Comparison of ENCODE assay signal across 8 cellular contexts in genomic region chr16:80824623-80825364, GRCh38. TPM values are rescaled to one million over a fixed set of nuclear protein-coding genes. Genes with fewer than 3 reads are reported as not detected.
DNase-seq lines count a peak whose midpoint lies in the region; ATAC-seq and TF ChIP-seq lines count a peak whose summit lies in the region.

No MANE protein-coding gene starts in this region.

- H3K9me3 Mint-ChIP-seq in Caco-2 (ENCODE audit: unreplicated experiment) = no peaks in the 10 kb centered on the region
- H3K9me3 Mint-ChIP-seq in MCF 10A (ENCODE audit: unreplicated experiment) = no peaks in the 10 kb centered on the region

- CTCF ChIA-PET in Caco-2 (lab: Charles Lee) = no interaction called here
- CTCF ChIA-PET in MCF 10A (lab: Yijun Ruan, JAX) = interaction anchor here (0.6 to 3.7 kb wide), 27 partner anchors 8 to 1776 kb away, joined by 3 to 21 read pairs (median 3); no protein-coding TSS in a partner anchor

- H3K36me3 ChIP-seq in Caco-2 (ENCODE audit: control insufficient read depth, insufficient read depth, low read length) (no peaks in the 10 kb centered on the region), OCI-LY1 (ENCODE audit: insufficient read depth, low read length) (no peaks in the 10 kb centered on the region)

- no peak overlapping the region for H3K9ac ChIP-seq in OCI-LY1 (ENCODE audit: low read length)

- H3K27me3 Mint-ChIP-seq in Caco-2 (ENCODE audit: insufficient read depth, unreplicated experiment) = peaks cover 10% of the 10 kb centered on the region
- H3K27me3 Mint-ChIP-seq in MCF 10A (ENCODE audit: insufficient read depth, unreplicated experiment) = peaks cover 32% of the 10 kb centered on the region

- H2AFZ ChIP-seq in OCI-LY1 (ENCODE audit: low read length) = no peak overlapping the region

- H3K4me2 ChIP-seq in OCI-LY1 (ENCODE audit: low read length) = no peak overlapping the region

- H3K27me3 ChIP-seq in Caco-2 (replicated peaks; ENCODE audit: control insufficient read depth, insufficient read depth, low read length) (no peaks in the 10 kb centered on the region), OCI-LY1 (ENCODE audit: insufficient read depth, low read length) (no peaks in the 10 kb centered on the region)

- TF ChIP-seq CTCF in Caco-2 (IDR thresholded peaks at IDR 0.05; ENCODE audit: insufficient read depth in 1 of 2, low read depth in 1 of 2, low read length in 1 of 2, severe bottlenecking in 1 of 2, unreplicated experiment in 1 of 2) = peak; percentile 87 to 88
- TF ChIP-seq CTCF in OCI-LY1 (IDR thresholded peaks at IDR 0.05; ENCODE audit: low read length) = peak; percentile 69
- TF ChIP-seq CTCF in MCF 10A (IDR thresholded peaks at IDR 0.05; ENCODE audit: unreplicated experiment) = peak; percentile 73

- H3K4me1 Mint-ChIP-seq in Caco-2 (ENCODE audit: low read depth, unreplicated experiment) = no peaks in the 10 kb centered on the region
- no peaks in the 10 kb centered on the region for H3K4me1 Mint-ChIP-seq in MCF 10A (ENCODE audit: insufficient read depth, unreplicated experiment)

- no peaks in the 10 kb centered on the region for H3K79me2 ChIP-seq in OCI-LY1 (ENCODE audit: insufficient read depth, low read length)

- no peak overlapping the region for H3K4me3 ChIP-seq in Caco-2 (ENCODE audit: low read depth, low read length)
- no peak overlapping the region for H3K4me3 ChIP-seq in OCI-LY1 (ENCODE audit: low read depth, low read length, poor library complexity, severe bottlenecking)

- H3K27ac Mint-ChIP-seq in Caco-2 (ENCODE audit: unreplicated experiment) (no peak overlapping the region), MCF 10A (ENCODE audit: low read depth, unreplicated experiment) (no peak overlapping the region)

- H3K4me3 Mint-ChIP-seq in Caco-2 (ENCODE audit: unreplicated experiment) (no peak overlapping the region), MCF 10A (ENCODE audit: unreplicated experiment) (no peak overlapping the region)

- POLR2A ChIA-PET in Caco-2 (lab: Charles Lee) (no interaction called here), MCF 10A (lab: Yijun Ruan, JAX) (interaction anchor here (0.5 to 0.7 kb wide), 3 partner anchors 273 to 940 kb away, joined by 3 to 5 read pairs (median 3); no protein-coding TSS in a partner anchor)

- no peak overlapping the region for H3K27ac ChIP-seq in OCI-LY1 (ENCODE audit: low read depth, low read length, poor library complexity, severe bottlenecking)

- intact Hi-C loops in Caco-2 (cut with micrococcal nuclease; ENCODE audit: unreplicated experiment) = loop anchor here (1.0 to 2.0 kb wide), 2 partner anchors 108 to 297 kb away; no protein-coding TSS in a partner anchor
- intact Hi-C loops in MCF 10A (cut with micrococcal nuclease) = loop anchor here (1.0 kb wide), 1 partner anchor 297 kb away; no protein-coding TSS in a partner anchor

- H3K4me1 ChIP-seq in Caco-2 (no peaks in the 10 kb centered on the region), OCI-LY1 (ENCODE audit: insufficient read depth, low read length, severe bottlenecking) (no peaks in the 10 kb centered on the region)

- ATAC-seq in GM18520 (IDR thresholded peaks at IDR 0.05; ENCODE audit: unreplicated experiment) (no peak), GM21367 (IDR thresholded peaks at IDR 0.05; ENCODE audit: unreplicated experiment) (no peak)

- H4K20me1 ChIP-seq in OCI-LY1 (ENCODE audit: insufficient read depth, low read length) = no peaks in the 10 kb centered on the region

- H3K9me2 ChIP-seq in OCI-LY1 (ENCODE audit: low read depth, low read length) = no peaks in the 10 kb centered on the region

- no TSS peak for BruUV-seq in Caco-2 (replicated peaks; lab: Mats Ljungman, UMichigan)
- no TSS peak for BruUV-seq in MCF 10A (replicated peaks; lab: Mats Ljungman, UMichigan)

- no peaks in the 10 kb centered on the region for H3K36me3 Mint-ChIP-seq in Caco-2 (ENCODE audit: insufficient read depth, unreplicated experiment)
- H3K36me3 Mint-ChIP-seq in MCF 10A (ENCODE audit: insufficient read depth, unreplicated experiment) = no peaks in the 10 kb centered on the region

- H3F3A ChIP-seq in OCI-LY1 (ENCODE audit: insufficient read depth, low read length) = no peaks in the 10 kb centered on the region

- H3K9me3 ChIP-seq in Caco-2 (no peaks in the 10 kb centered on the region; the same call in 1 of the 2 replicates), OCI-LY1 (ENCODE audit: low read length) (no peaks in the 10 kb centered on the region)

- peak in 1 of 2 experiments; percentile 40 for DNase-seq in Caco-2
- DNase-seq in H4 (ENCODE audit: low spot score) = peak; percentile 62
- peak; percentile 57 for DNase-seq in MCF 10A (ENCODE audit: unreplicated experiment)
- peak; percentile 83 to 85 for DNase-seq in lung microvascular endothelial cell (ENCODE audit: low read depth in 2 of 2)
- no peak for DNase-seq in ureter (ENCODE audit: low spot score)

RNA-seq across cellular contexts. Expression of gene CDYL2, which starts 20.4 kb away (rescaled TPM):
- total RNA-seq in Caco-2 (2022) (0.95 and 1.8 TPM in 2 replicates), MCF 10A (2022) (7.1 and 7.4 TPM in 2 replicates), lung microvascular endothelial cell (20.3 and 29.0 TPM in 2 replicates), ureter (34.3 TPM)
- total RNA-seq in H4 (2014; rRNA removed; shearing (Covaris generic)) = 4.8 and 5.7 TPM in 2 replicates
